In the genomic region with DNA sequence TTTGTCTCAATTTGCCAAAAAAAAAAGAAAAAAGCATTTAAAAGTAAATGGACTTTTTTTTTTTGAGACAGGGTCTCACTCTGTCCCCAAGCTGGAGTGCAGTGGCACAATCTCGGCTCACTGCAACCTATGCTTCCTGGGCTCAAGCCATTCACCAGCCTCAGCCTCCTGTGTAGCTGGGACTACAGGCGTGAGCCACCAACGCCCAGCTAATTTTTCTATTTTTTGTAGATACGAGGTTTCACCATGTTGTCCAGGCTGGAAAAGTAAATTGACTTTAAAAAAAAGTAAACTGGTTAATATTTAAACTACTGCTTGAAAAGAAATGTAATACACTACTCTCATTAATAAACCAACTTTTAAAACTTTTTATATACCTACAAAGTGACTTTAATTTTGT, we compare ENCODE assay signal across 19 cellular contexts. TPM values are rescaled to one million over a fixed set of nuclear protein-coding genes. Genes with fewer than 3 reads are reported as not detected.
DNase-seq lines count a peak whose midpoint lies in the region; ATAC-seq, FAIRE-seq and TF ChIP-seq lines count a peak whose summit lies in the region.
"Had no signal": no experiment of that assay in that cellular context is flagged by ENCODE, and none has a peak within 500 bp of the region (broad histone marks: within the 10 kb centered on the region; RNA-seq: fewer than 3 reads in every experiment).

No MANE protein-coding gene starts in this region.

- no peak for TF ChIP-seq CTCF in GM12865 (IDR thresholded peaks at IDR 0.05; ENCODE audit: insufficient read depth, low read depth, low read length, missing control alignments)
- TF ChIP-seq CTCF in tibial nerve (IDR thresholded peaks at IDR 0.05): no peak

- no peak for TF ChIP-seq POLR2A in tibial nerve (IDR thresholded peaks at IDR 0.05)

- no peaks in the 10 kb centered on the region for H3K36me3 ChIP-seq in tibial nerve
- H3K36me3 ChIP-seq: BE2C had no signal

- no peak for TF ChIP-seq EP300 in tibial nerve (IDR thresholded peaks at IDR 0.05)

- FAIRE-seq in frontal cortex (lab: Jason Lieb, UNC): no peak
- FAIRE-seq: GM19239, H1 had no signal

- peaks cover 0 to 9% (median 2%) of the 10 kb centered on the region in 4 donors for H3K4me1 ChIP-seq in tibial nerve
- H3K4me1 ChIP-seq: BE2C had no signal

- H3K4me3 Mint-ChIP-seq in activated T-cell treated with anti-CD3 and anti-CD28 coated beads, Interleukin-2, amount 50 U/mL, for 72 hours: peak overlapping the region; percentile 35 to 86
- H3K4me3 Mint-ChIP-seq in activated T-cell treated with anti-CD3 and anti-CD28 coated beads, Interleukin-2, amount 50 U/mL, for 4 hours: no peak overlapping the region
- no peak overlapping the region for H3K4me3 Mint-ChIP-seq in T-helper 17 cell

- H3K9me3 ChIP-seq in T-helper 17 cell (ENCODE audit: control insufficient read depth, low read length, poor library complexity, severe bottlenecking) (no peaks in the 10 kb centered on the region), tibial nerve (no peaks in the 10 kb centered on the region)
- H3K9me3 ChIP-seq: BE2C, HAP-1 had no signal

- H3K36me3 Mint-ChIP-seq in activated T-cell treated with anti-CD3 and anti-CD28 coated beads, Interleukin-2, amount 50 U/mL, for 72 hours (ENCODE audit: insufficient read depth in 2 of 2): no peaks in the 10 kb centered on the region
- H3K36me3 Mint-ChIP-seq in activated T-cell treated with anti-CD3 and anti-CD28 coated beads, Interleukin-2, amount 50 U/mL, for 4 hours (ENCODE audit: insufficient read depth): no peaks in the 10 kb centered on the region
- no peaks in the 10 kb centered on the region for H3K36me3 Mint-ChIP-seq in T-helper 17 cell (ENCODE audit: low read depth)
- H3K36me3 Mint-ChIP-seq in activated naive CD4-positive, alpha-beta T cell treated with anti-CD3 and anti-CD28 coated beads, Interleukin-2, amount 50 U/mL, for 72 hours: no peaks in the 10 kb centered on the region

- WGBS in tibial nerve, 2 donors: 75 to 89% methylated on average over 4 of the region's 4 CpGs

- no peak for ATAC-seq in activated T-cell treated with anti-CD3 and anti-CD28 coated beads, Interleukin-2, amount 50 U/mL, for 72 hours (replicated peaks in 1 of 2)
- ATAC-seq in activated T-cell treated with anti-CD3 and anti-CD28 coated beads, Interleukin-2, amount 50 U/mL, for 4 hours: no peak
- ATAC-seq in T-helper 17 cell (no peak), left lobe of liver (peak; percentile 52)
- ATAC-seq in activated naive CD4-positive, alpha-beta T cell treated with anti-CD3 and anti-CD28 coated beads, Interleukin-2, amount 50 U/mL, for 72 hours: no peak

- no peak for DNase-seq in activated T-cell treated with anti-CD3 and anti-CD28 coated beads, Interleukin-2, amount 50 U/mL, for 72 hours
- no peak for DNase-seq in activated T-cell treated with anti-CD3 and anti-CD28 coated beads, Interleukin-2, amount 50 U/mL, for 4 hours
- no peak for DNase-seq in GM12865 (ENCODE audit: low read depth)
- no peak for DNase-seq in T-helper 17 cell
- no peak for DNase-seq in left lobe of liver (ENCODE audit: low spot score)
- DNase-seq in activated naive CD4-positive, alpha-beta T cell treated with anti-CD3 and anti-CD28 coated beads, Interleukin-2, amount 50 U/mL, for 72 hours (ENCODE audit: low spot score in 2 of 2): no peak
- no peak for DNase-seq in tibial nerve (ENCODE audit: low spot score in 2 of 2)
- DNase-seq in frontal cortex (ENCODE audit: low spot score in 2 of 2): no peak
- DNase-seq: ACHN; BE2C; C1 segment of cervical spinal cord; CD4-positive, alpha-beta T cell; DMS153; DMS79; GDM1 had no signal

- no peaks in the 10 kb centered on the region for H3K27me3 Mint-ChIP-seq in activated T-cell treated with anti-CD3 and anti-CD28 coated beads, Interleukin-2, amount 50 U/mL, for 72 hours (ENCODE audit: low read depth)
- H3K27me3 Mint-ChIP-seq in activated T-cell treated with anti-CD3 and anti-CD28 coated beads, Interleukin-2, amount 50 U/mL, for 4 hours (ENCODE audit: low read depth): no peaks in the 10 kb centered on the region
- H3K27me3 Mint-ChIP-seq in T-helper 17 cell: no peaks in the 10 kb centered on the region
- H3K27me3 Mint-ChIP-seq: CD4-positive, alpha-beta T cell had no signal

- H3K9me3 Mint-ChIP-seq in activated T-cell treated with anti-CD3 and anti-CD28 coated beads, Interleukin-2, amount 50 U/mL, for 72 hours: no peaks in the 10 kb centered on the region
- no peaks in the 10 kb centered on the region for H3K9me3 Mint-ChIP-seq in activated T-cell treated with anti-CD3 and anti-CD28 coated beads, Interleukin-2, amount 50 U/mL, for 4 hours
- H3K9me3 Mint-ChIP-seq in activated naive CD4-positive, alpha-beta T cell treated with anti-CD3 and anti-CD28 coated beads, Interleukin-2, amount 50 U/mL, for 72 hours: no peaks in the 10 kb centered on the region
- H3K9me3 Mint-ChIP-seq: CD4-positive, alpha-beta T cell had no signal

- H3K4me1 Mint-ChIP-seq in activated T-cell treated with anti-CD3 and anti-CD28 coated beads, Interleukin-2, amount 50 U/mL, for 72 hours (ENCODE audit: low read depth): peaks cover 31% of the 10 kb centered on the region
- peaks cover 27% of the 10 kb centered on the region for H3K4me1 Mint-ChIP-seq in activated T-cell treated with anti-CD3 and anti-CD28 coated beads, Interleukin-2, amount 50 U/mL, for 4 hours (ENCODE audit: low read depth)
- H3K4me1 Mint-ChIP-seq in T-helper 17 cell: peaks cover 9% of the 10 kb centered on the region

- H3K27me3 ChIP-seq in tibial nerve: no peaks in the 10 kb centered on the region
- H3K27me3 ChIP-seq: BE2C had no signal

- H3K27ac Mint-ChIP-seq in activated T-cell treated with anti-CD3 and anti-CD28 coated beads, Interleukin-2, amount 50 U/mL, for 72 hours: no peak overlapping the region
- H3K27ac Mint-ChIP-seq in T-helper 17 cell: peak overlapping the region; percentile 67
- H3K27ac Mint-ChIP-seq in activated naive CD4-positive, alpha-beta T cell treated with anti-CD3 and anti-CD28 coated beads, Interleukin-2, amount 50 U/mL, for 72 hours: no peak overlapping the region
- H3K27ac Mint-ChIP-seq: CD4-positive, alpha-beta T cell had no signal

- H3K4me3 ChIP-seq in GM12865 (ENCODE audit: low read depth, low read length) (peak overlapping the region; percentile 22), tibial nerve (no peak overlapping the region)
- H3K4me3 ChIP-seq: HAP-1 had no signal

- H3K27ac ChIP-seq in tibial nerve: no peak overlapping the region

RNA-seq across cellular contexts. Expression of a gene that starts 5.9 kb away (rescaled TPM):
- 10 to 100 TPM; 40.6 to 45.6 TPM for total RNA-seq in activated T-cell treated with anti-CD3 and anti-CD28 coated beads, Interleukin-2, amount 50 U/mL, for 72 hours
- 10 to 100 TPM; 45.2 to 54.5 (median 51.9) TPM for total RNA-seq in activated T-cell treated with anti-CD3 and anti-CD28 coated beads, Interleukin-2, amount 50 U/mL, for 4 hours
- total RNA-seq in T-helper 17 cell (10 to 100 TPM; 14.7 to 14.8 TPM), left lobe of liver (89.5 TPM), tibial nerve (10 to 100 TPM; 12.0 to 18.4 (median 16.7) TPM), frontal cortex (11.4 TPM)
- total RNA-seq in activated naive CD4-positive, alpha-beta T cell treated with anti-CD3 and anti-CD28 coated beads, Interleukin-2, amount 50 U/mL, for 72 hours: 10 to 100 TPM; 57.9 to 66.5 TPM

RNA-seq across cellular contexts. Expression of a gene that starts 12.0 kb away (rescaled TPM):
- 10 to 100 TPM; 22.9 to 23.3 TPM for total RNA-seq in activated T-cell treated with anti-CD3 and anti-CD28 coated beads, Interleukin-2, amount 50 U/mL, for 72 hours
- total RNA-seq in activated T-cell treated with anti-CD3 and anti-CD28 coated beads, Interleukin-2, amount 50 U/mL, for 4 hours: 10 to 100 TPM; 10.6 to 13.6 (median 11.0) TPM
- total RNA-seq in T-helper 17 cell: 1 to 10 TPM; 2.2 to 5.0 TPM
- 0.15 TPM for total RNA-seq in left lobe of liver
- 10 to 100 TPM; 22.8 to 34.8 TPM for total RNA-seq in activated naive CD4-positive, alpha-beta T cell treated with anti-CD3 and anti-CD28 coated beads, Interleukin-2, amount 50 U/mL, for 72 hours
- 1 to 10 TPM in 1 of 4 donors, not detected in 3; 2.1 TPM for total RNA-seq in tibial nerve
- total RNA-seq in frontal cortex: 42.4 TPM
- total RNA-seq: A172 had no signal

RNA-seq across cellular contexts. Expression of a gene that starts 49.5 kb away (rescaled TPM):
- total RNA-seq in activated T-cell treated with anti-CD3 and anti-CD28 coated beads, Interleukin-2, amount 50 U/mL, for 72 hours: 10 to 100 TPM; 37.9 to 41.0 TPM
- 10 to 100 TPM; 22.7 to 26.5 (median 23.0) TPM for total RNA-seq in activated T-cell treated with anti-CD3 and anti-CD28 coated beads, Interleukin-2, amount 50 U/mL, for 4 hours
- total RNA-seq in T-helper 17 cell: 10 to 100 TPM; 28.4 to 34.6 TPM
- 1.4 TPM for total RNA-seq in left lobe of liver
- 10 to 100 TPM; 21.6 to 25.4 TPM for total RNA-seq in activated naive CD4-positive, alpha-beta T cell treated with anti-CD3 and anti-CD28 coated beads, Interleukin-2, amount 50 U/mL, for 72 hours
- 10 to 100 TPM in 2 of 4 donors, 1 to 10 TPM in 2; 8.2 to 11.7 (median 10.2) TPM for total RNA-seq in tibial nerve
- 0.41 TPM for total RNA-seq in frontal cortex

Comparison
In these comparisons a context has a peak if more than half of its experiments do, and no peak if none do; other contexts are left out.
1. H3K4me3 Mint-ChIP-seq: peak in activated T-cell treated with anti-CD3 and anti-CD28 coated beads, Interleukin-2, amount 50 U/mL, for 72 hours (2 of 2); none in activated T-cell treated with anti-CD3 and anti-CD28 coated beads, Interleukin-2, amount 50 U/mL, for 4 hours (single experiment) and T-helper 17 cell (single experiment).